Comparison of ENCODE assay signal across 1 cellular context in the genomic region with DNA sequence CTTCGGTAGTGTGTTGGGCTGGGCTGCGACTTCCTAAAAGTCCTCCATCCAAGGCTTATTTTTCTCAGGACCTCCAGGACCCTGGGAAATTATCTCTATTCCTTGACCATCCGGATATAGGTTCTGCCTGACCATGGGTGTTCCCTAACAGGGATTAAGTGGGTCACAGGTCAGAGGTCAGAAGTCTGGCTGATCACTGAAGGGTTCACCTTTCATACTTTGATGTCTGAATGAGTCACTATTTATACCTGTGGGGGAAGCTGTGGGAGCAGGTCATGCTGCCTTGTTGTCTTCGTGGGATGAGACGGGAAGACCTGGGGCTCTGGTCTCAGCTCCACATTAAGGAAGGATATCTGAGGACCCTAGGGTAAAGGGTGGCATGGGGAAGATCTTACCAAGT.
TF ChIP-seq lines count a peak whose summit lies in the region.

No MANE protein-coding gene starts in this region.

TF ChIP-seq in HepG2, 621 proteins besides CTCF, POLR2A, EP300 and RAD21 (continued from another document and continues in another):
- TF ChIP-seq, protein P1, sequence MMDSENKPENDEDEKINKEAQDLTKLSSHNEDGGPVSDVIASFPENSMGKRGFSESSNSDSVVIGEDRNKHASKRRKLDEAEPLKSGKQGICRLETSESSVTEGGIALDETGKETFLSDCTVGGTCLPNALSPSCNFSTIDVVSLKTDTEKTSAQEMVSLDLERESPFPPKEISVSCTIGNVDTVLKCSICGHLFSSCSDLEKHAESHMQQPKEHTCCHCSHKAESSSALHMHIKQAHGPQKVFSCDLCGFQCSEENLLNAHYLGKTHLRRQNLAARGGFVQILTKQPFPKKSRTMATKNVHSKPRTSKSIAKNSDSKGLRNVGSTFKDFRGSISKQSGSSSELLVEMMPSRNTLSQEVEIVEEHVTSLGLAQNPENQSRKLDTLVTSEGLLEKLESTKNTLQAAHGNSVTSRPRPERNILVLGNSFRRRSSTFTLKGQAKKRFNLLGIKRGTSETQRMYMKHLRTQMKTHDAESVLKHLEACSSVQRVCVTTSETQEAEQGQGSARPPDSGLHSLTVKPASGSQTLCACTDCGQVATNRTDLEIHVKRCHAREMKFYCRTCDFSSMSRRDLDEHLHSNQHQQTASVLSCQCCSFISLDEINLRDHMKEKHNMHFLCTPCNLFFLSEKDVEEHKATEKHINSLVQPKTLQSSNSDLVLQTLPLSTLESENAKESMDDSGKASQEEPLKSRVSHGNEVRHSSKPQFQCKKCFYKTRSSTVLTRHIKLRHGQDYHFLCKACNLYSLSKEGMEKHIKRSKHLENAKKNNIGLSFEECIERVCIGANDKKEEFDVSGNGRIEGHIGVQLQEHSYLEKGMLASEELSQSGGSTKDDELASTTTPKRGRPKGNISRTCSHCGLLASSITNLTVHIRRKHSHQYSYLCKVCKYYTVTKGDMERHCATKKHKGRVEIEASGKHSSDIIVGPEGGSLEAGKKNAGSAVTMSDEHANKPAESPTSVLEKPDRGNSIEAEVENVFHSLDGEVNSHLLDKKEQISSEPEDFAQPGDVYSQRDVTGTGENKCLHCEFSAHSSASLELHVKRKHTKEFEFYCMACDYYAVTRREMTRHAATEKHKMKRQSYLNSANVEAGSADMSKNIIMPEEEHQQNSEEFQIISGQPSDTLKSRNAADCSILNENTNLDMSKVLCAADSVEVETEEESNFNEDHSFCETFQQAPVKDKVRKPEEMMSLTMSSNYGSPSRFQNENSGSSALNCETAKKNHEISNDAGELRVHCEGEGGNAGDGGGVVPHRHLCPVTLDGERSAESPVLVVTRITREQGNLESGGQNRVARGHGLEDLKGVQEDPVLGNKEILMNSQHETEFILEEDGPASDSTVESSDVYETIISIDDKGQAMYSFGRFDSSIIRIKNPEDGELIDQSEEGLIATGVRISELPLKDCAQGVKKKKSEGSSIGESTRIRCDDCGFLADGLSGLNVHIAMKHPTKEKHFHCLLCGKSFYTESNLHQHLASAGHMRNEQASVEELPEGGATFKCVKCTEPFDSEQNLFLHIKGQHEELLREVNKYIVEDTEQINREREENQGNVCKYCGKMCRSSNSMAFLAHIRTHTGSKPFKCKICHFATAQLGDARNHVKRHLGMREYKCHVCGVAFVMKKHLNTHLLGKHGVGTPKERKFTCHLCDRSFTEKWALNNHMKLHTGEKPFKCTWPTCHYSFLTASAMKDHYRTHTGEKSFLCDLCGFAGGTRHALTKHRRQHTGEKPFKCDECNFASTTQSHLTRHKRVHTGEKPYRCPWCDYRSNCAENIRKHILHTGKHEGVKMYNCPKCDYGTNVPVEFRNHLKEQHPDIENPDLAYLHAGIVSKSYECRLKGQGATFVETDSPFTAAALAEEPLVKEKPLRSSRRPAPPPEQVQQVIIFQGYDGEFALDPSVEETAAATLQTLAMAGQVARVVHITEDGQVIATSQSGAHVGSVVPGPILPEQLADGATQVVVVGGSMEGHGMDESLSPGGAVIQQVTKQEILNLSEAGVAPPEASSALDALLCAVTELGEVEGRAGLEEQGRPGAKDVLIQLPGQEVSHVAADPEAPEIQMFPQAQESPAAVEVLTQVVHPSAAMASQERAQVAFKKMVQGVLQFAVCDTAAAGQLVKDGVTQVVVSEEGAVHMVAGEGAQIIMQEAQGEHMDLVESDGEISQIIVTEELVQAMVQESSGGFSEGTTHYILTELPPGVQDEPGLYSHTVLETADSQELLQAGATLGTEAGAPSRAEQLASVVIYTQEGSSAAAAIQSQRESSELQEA (CRISPR knock-in tag; IDR thresholded peaks at IDR 0.05; ENCODE audit: not compliant biosample characterization): no peak
- TF ChIP-seq HOXA9 (CRISPR knock-in tag; IDR thresholded peaks at IDR 0.05; ENCODE audit: borderline replicate concordance) (no peak), ZNF598 (CRISPR knock-in tag; IDR thresholded peaks at IDR 0.05; ENCODE audit: borderline replicate concordance) (no peak), ESRRA (CRISPR knock-in tag; IDR thresholded peaks at IDR 0.05; ENCODE audit: low read depth) (no peak), ZNF629 (CRISPR knock-in tag; conservative IDR thresholded peaks at IDR 0.05) (no peak), BCL6 (CRISPR knock-in tag; IDR thresholded peaks at IDR 0.05) (0 out of 2 replicates have a peak, but pooled peaks have one; percentile 29), ZNF543 (CRISPR knock-in tag; IDR thresholded peaks at IDR 0.05) (no peak), NONO (IDR thresholded peaks at IDR 0.05) (no peak), NONO (CRISPR knock-in tag; conservative IDR thresholded peaks at IDR 0.05) (no peak), FOSL2 (CRISPR knock-in tag; IDR thresholded peaks at IDR 0.05) (peak; percentile 90), SP5 (CRISPR knock-in tag; IDR thresholded peaks at IDR 0.05; ENCODE audit: borderline replicate concordance, low read depth) (no peak), HMG20A (CRISPR knock-in tag; IDR thresholded peaks at IDR 0.05; ENCODE audit: borderline replicate concordance) (peak; percentile 32; the same call in 1 of the 2 replicates), SAP130 (CRISPR knock-in tag; IDR thresholded peaks at IDR 0.05; ENCODE audit: low read depth) (peak; percentile 29; the same call in 1 of the 2 replicates), ZC3H4 (CRISPR knock-in tag; IDR thresholded peaks at IDR 0.05; ENCODE audit: borderline replicate concordance) (no peak), MBNL3 (CRISPR knock-in tag; conservative IDR thresholded peaks at IDR 0.05) (no peak), SNAPC2 (CRISPR knock-in tag; IDR thresholded peaks at IDR 0.05) (no peak), NR2F6 (IDR thresholded peaks at IDR 0.05) (peak; percentile 89), NR2F6 (CRISPR knock-in tag; IDR thresholded peaks at IDR 0.05) (peak; percentile 82), ATM (IDR thresholded peaks at IDR 0.05; ENCODE audit: borderline replicate concordance) (no peak), HNRNPH1 (optimal IDR thresholded peaks at IDR 0.05; ENCODE audit: low read depth, low read length) (no peak), FOXA3 (CRISPR knock-in tag; IDR thresholded peaks at IDR 0.05) (peak; percentile 39; the same call in 1 of the 2 replicates), RARA (CRISPR knock-in tag; IDR thresholded peaks at IDR 0.05) (peak; percentile 91), NFE2L1 (CRISPR knock-in tag; IDR thresholded peaks at IDR 0.05; ENCODE audit: borderline replicate concordance) (no peak), MAFF (IDR thresholded peaks at IDR 0.05; ENCODE audit: low read depth, low read length) (no peak), GATA4 (IDR thresholded peaks at IDR 0.05; ENCODE audit: borderline replicate concordance, low read depth) (no peak), ZNF256 (CRISPR knock-in tag; conservative IDR thresholded peaks at IDR 0.05) (no peak), ZNF674 (CRISPR knock-in tag; IDR thresholded peaks at IDR 0.05; ENCODE audit: low read depth) (no peak), PPARG (CRISPR knock-in tag; conservative IDR thresholded peaks at IDR 0.05) (0 out of 2 replicates have a peak, but pooled peaks have one; percentile 42)
- TF ChIP-seq, protein P2, sequence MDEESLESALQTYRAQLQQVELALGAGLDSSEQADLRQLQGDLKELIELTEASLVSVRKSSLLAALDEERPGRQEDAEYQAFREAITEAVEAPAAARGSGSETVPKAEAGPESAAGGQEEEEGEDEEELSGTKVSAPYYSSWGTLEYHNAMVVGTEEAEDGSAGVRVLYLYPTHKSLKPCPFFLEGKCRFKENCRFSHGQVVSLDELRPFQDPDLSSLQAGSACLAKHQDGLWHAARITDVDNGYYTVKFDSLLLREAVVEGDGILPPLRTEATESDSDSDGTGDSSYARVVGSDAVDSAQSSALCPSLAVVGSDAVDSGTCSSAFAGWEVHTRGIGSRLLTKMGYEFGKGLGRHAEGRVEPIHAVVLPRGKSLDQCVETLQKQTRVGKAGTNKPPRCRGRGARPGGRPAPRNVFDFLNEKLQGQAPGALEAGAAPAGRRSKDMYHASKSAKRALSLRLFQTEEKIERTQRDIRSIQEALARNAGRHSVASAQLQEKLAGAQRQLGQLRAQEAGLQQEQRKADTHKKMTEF (CRISPR knock-in tag; IDR thresholded peaks at IDR 0.05): no peak
- TF ChIP-seq, protein P3, sequence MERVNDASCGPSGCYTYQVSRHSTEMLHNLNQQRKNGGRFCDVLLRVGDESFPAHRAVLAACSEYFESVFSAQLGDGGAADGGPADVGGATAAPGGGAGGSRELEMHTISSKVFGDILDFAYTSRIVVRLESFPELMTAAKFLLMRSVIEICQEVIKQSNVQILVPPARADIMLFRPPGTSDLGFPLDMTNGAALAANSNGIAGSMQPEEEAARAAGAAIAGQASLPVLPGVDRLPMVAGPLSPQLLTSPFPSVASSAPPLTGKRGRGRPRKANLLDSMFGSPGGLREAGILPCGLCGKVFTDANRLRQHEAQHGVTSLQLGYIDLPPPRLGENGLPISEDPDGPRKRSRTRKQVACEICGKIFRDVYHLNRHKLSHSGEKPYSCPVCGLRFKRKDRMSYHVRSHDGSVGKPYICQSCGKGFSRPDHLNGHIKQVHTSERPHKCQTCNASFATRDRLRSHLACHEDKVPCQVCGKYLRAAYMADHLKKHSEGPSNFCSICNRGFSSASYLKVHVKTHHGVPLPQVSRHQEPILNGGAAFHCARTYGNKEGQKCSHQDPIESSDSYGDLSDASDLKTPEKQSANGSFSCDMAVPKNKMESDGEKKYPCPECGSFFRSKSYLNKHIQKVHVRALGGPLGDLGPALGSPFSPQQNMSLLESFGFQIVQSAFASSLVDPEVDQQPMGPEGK (CRISPR knock-in tag; IDR thresholded peaks at IDR 0.05): no peak
- TF ChIP-seq, protein P4, sequence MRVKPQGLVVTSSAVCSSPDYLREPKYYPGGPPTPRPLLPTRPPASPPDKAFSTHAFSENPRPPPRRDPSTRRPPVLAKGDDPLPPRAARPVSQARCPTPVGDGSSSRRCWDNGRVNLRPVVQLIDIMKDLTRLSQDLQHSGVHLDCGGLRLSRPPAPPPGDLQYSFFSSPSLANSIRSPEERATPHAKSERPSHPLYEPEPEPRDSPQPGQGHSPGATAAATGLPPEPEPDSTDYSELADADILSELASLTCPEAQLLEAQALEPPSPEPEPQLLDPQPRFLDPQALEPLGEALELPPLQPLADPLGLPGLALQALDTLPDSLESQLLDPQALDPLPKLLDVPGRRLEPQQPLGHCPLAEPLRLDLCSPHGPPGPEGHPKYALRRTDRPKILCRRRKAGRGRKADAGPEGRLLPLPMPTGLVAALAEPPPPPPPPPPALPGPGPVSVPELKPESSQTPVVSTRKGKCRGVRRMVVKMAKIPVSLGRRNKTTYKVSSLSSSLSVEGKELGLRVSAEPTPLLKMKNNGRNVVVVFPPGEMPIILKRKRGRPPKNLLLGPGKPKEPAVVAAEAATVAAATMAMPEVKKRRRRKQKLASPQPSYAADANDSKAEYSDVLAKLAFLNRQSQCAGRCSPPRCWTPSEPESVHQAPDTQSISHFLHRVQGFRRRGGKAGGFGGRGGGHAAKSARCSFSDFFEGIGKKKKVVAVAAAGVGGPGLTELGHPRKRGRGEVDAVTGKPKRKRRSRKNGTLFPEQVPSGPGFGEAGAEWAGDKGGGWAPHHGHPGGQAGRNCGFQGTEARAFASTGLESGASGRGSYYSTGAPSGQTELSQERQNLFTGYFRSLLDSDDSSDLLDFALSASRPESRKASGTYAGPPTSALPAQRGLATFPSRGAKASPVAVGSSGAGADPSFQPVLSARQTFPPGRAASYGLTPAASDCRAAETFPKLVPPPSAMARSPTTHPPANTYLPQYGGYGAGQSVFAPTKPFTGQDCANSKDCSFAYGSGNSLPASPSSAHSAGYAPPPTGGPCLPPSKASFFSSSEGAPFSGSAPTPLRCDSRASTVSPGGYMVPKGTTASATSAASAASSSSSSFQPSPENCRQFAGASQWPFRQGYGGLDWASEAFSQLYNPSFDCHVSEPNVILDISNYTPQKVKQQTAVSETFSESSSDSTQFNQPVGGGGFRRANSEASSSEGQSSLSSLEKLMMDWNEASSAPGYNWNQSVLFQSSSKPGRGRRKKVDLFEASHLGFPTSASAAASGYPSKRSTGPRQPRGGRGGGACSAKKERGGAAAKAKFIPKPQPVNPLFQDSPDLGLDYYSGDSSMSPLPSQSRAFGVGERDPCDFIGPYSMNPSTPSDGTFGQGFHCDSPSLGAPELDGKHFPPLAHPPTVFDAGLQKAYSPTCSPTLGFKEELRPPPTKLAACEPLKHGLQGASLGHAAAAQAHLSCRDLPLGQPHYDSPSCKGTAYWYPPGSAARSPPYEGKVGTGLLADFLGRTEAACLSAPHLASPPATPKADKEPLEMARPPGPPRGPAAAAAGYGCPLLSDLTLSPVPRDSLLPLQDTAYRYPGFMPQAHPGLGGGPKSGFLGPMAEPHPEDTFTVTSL (CRISPR knock-in tag; IDR thresholded peaks at IDR 0.05; ENCODE audit: borderline replicate concordance): peak; percentile 41; the same call in 1 of the 2 replicates
- TF ChIP-seq, protein P5, sequence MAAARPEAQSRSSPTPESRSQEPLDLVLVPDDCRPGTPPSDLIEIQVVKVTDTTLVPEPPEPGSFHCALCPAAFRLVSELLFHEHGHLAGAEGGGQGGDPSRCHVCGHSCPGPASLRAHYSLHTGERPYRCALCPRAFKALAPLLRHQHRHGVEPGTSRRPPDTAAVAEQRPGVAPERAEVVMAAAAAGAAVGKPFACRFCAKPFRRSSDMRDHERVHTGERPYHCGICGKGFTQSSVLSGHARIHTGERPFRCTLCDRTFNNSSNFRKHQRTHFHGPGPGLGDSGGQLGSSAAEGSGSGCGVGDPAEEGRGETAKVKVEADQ (CRISPR knock-in tag; IDR thresholded peaks at IDR 0.05; ENCODE audit: borderline replicate concordance): no peak
- TF ChIP-seq, protein P6, sequence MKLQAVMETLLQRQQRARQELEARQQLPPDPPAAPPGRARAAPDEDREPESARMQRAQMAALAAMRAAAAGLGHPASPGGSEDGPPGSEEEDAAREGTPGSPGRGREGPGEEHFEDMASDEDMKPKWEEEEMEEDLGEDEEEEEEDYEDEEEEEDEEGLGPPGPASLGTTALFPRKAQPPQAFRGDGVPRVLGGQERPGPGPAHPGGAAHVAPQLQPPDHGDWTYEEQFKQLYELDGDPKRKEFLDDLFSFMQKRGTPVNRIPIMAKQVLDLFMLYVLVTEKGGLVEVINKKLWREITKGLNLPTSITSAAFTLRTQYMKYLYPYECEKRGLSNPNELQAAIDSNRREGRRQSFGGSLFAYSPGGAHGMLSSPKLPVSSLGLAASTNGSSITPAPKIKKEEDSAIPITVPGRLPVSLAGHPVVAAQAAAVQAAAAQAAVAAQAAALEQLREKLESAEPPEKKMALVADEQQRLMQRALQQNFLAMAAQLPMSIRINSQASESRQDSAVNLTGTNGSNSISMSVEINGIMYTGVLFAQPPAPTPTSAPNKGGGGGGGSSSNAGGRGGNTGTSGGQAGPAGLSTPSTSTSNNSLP (IDR thresholded peaks at IDR 0.05; ENCODE audit: low read depth, low read length): 0 out of 2 replicates have a peak, but pooled peaks have one; percentile 12
- TF ChIP-seq, protein P7, sequence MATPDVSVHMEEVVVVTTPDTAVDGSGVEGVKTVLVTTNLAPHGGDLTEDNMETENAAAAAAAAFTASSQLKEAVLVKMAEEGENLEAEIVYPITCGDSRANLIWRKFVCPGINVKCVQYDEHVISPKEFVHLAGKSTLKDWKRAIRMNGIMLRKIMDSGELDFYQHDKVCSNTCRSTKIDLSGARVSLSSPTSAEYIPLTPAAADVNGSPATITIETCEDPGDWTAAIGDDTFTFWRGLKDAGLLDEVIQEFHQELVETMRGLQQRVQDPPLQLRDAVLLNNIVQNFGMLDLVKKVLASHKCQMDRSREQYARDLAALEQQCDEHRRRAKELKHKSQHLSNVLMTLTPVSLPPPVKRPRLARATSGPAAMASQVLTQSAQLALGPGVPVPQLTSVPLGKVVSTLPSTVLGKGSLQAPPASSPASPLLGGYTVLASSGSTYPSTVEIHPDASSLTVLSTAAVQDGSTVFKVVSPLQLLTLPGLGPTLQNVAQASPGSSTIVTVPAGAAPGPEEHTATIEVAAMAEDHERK (CRISPR knock-in tag; IDR thresholded peaks at IDR 0.05; ENCODE audit: low read depth): no peak
